Comparison of ENCODE assay signal across 15 cellular contexts in genomic region chr6:139721924-139722323, GRCh38.
DNase-seq lines count a peak whose midpoint lies in the region; ATAC-seq, FAIRE-seq and TF ChIP-seq lines count a peak whose summit lies in the region.
"Had no signal": no experiment of that assay in that cellular context is flagged by ENCODE, and none has a peak within 500 bp of the region (broad histone marks: within the 10 kb centered on the region; RNA-seq: fewer than 3 reads in every experiment).

No MANE protein-coding gene starts in this region.

- no peaks in the 10 kb centered on the region for H3K79me2 ChIP-seq in GM23338 (replicated peaks; ENCODE audit: insufficient read depth)
- H3K79me2 ChIP-seq in K562 (ENCODE audit: control insufficient read depth, insufficient read depth, low read length), result no peaks in the 10 kb centered on the region
- no peaks in the 10 kb centered on the region for H3K79me2 ChIP-seq in neural progenitor cell (ENCODE audit: low read depth)
- H3K79me2 ChIP-seq in smooth muscle cell (ENCODE audit: low read depth), result no peaks in the 10 kb centered on the region

- no peak for DNase-seq in GM23338 (ENCODE audit: low spot score)
- no peak for DNase-seq in K562 (ENCODE audit: extremely low read depth in 1 of 4, low spot score in 3 of 4)
- DNase-seq in neural progenitor cell (ENCODE audit: low spot score), result no peak
- no peak for DNase-seq in smooth muscle cell (lab: John Stamatoyannopoulos, UW; ENCODE audit: unreplicated experiment)
- no peak for DNase-seq in A172 (ENCODE audit: low spot score)
- no peak for DNase-seq in SIG-M5 (lab: John Stamatoyannopoulos, UW)
- DNase-seq: 8988T; ACHN; CD4-positive, CD25-positive, alpha-beta regulatory T cell; DMS 273 treated with DMSO at 0.1 percent for 48 hours; KBM-7 had no signal

- H3K36me3 Mint-ChIP-seq in GM23338 (ENCODE audit: low read depth), result peaks cover 2% of the 10 kb centered on the region; the same call in 1 of the 3 replicates
- peaks cover 2% of the 10 kb centered on the region for H3K36me3 Mint-ChIP-seq in neural progenitor cell
- H3K36me3 Mint-ChIP-seq: CD4-positive, CD25-positive, alpha-beta regulatory T cell had no signal

- in situ Hi-C loops in K562 (cut with MboI), result no loop called here

- H3K4me1 ChIP-seq in GM23338 (ENCODE audit: insufficient read depth), result peaks cover 11% of the 10 kb centered on the region
- no peaks in the 10 kb centered on the region for H3K4me1 ChIP-seq in K562 (replicated peaks in 1 of 2; ENCODE audit: control insufficient read depth in 2 of 2, insufficient read depth in 2 of 2, low read length in 2 of 2)
- H3K4me1 ChIP-seq in neural progenitor cell, result no peaks in the 10 kb centered on the region
- H3K4me1 ChIP-seq in smooth muscle cell (ENCODE audit: low read depth), result no peaks in the 10 kb centered on the region
- H3K4me1 ChIP-seq: BLaER1 treated with 17β-estradiol and CSF1 and Interleukin-3, amounts not matched to agents 10 nM and 100 nM had no signal

- no peak for TF ChIP-seq EP300 in K562 (IDR thresholded peaks at IDR 0.05; ENCODE audit: low read length)

- ATAC-seq in GM23338 (no peak), K562 (no peak), HG02885 (IDR thresholded peaks at IDR 0.05; ENCODE audit: poor library complexity, unreplicated experiment) (no peak)

- no peak for TF ChIP-seq RAD21 in K562 (CRISPR knock-in tag; conservative IDR thresholded peaks at IDR 0.05 in 1 of 2, IDR thresholded peaks at IDR 0.05 in 1 of 2)

- no peaks in the 10 kb centered on the region for H3K9me1 ChIP-seq in K562 (ENCODE audit: control insufficient read depth, insufficient read depth, low read length)

- H3K4me2 ChIP-seq in GM23338 (peak overlapping the region; percentile 30; the same call in 1 of the 2 replicates), K562 (ENCODE audit: insufficient read depth, low read length) (no peak overlapping the region), neural progenitor cell (no peak overlapping the region), smooth muscle cell (no peak overlapping the region)
- H3K4me2 ChIP-seq: BLaER1 treated with 17β-estradiol and CSF1 and Interleukin-3, amounts not matched to agents 10 nM and 100 nM had no signal

- CTCF ChIA-PET in K562 (lab: Yijun Ruan, JAX; ENCODE audit: low intra/inter-chr PET ratio), result no interaction called here

- H3K27ac ChIP-seq in GM23338 (ENCODE audit: low read depth) (no peak overlapping the region), K562 (ENCODE audit: extremely low read depth, low read depth, low read length) (no peak overlapping the region), neural progenitor cell (no peak overlapping the region), smooth muscle cell (ENCODE audit: low read depth) (no peak overlapping the region)
- H3K27ac ChIP-seq: BLaER1 treated with 17β-estradiol and CSF1 and Interleukin-3, amounts not matched to agents 10 nM and 100 nM had no signal

- no TSS peak for BruUV-seq in K562 (replicated peaks; lab: Mats Ljungman, UMichigan)

- no peaks in the 10 kb centered on the region for H3K9me2 ChIP-seq in GM23338 (ENCODE audit: insufficient read depth)

- peak overlapping the region; percentile 44 for H2AFZ ChIP-seq in GM23338
- peak overlapping the region; percentile 24; the same call in 1 of the 2 replicates for H2AFZ ChIP-seq in K562 (ENCODE audit: low read depth, low read length)
- H2AFZ ChIP-seq in neural progenitor cell (replicated peaks), result peak overlapping the region; percentile 44
- peak overlapping the region; percentile 22 for H2AFZ ChIP-seq in smooth muscle cell (ENCODE audit: low read depth)

- H4K20me1 ChIP-seq in GM23338 (replicated peaks; ENCODE audit: insufficient read depth) (no peaks in the 10 kb centered on the region), K562 (replicated peaks; ENCODE audit: control insufficient read depth, insufficient read depth, low read length) (no peaks in the 10 kb centered on the region), neural progenitor cell (ENCODE audit: low read depth) (no peaks in the 10 kb centered on the region), smooth muscle cell (ENCODE audit: low read depth) (no peaks in the 10 kb centered on the region)
- H4K20me1 ChIP-seq: BLaER1 treated with 17β-estradiol and CSF1 and Interleukin-3, amounts not matched to agents 10 nM and 100 nM had no signal

- FAIRE-seq in K562 (lab: Jason Lieb, UNC), result no peak
- FAIRE-seq: GM19239, H54 had no signal

- POLR2A ChIA-PET in K562 (lab: Yijun Ruan, JAX), result no interaction called here

- H3K9ac ChIP-seq in K562 (ENCODE audit: insufficient read depth in 1 of 2, low read depth in 2 of 2, low read length in 2 of 2), result no peak overlapping the region
- H3K9ac ChIP-seq in neural progenitor cell, result no peak overlapping the region
- H3K9ac ChIP-seq in smooth muscle cell (ENCODE audit: low read depth), result no peak overlapping the region
- H3K9ac ChIP-seq: BLaER1 treated with 17β-estradiol and CSF1 and Interleukin-3, amounts not matched to agents 10 nM and 100 nM had no signal

- H3F3A ChIP-seq in GM23338 (replicated peaks; ENCODE audit: low read depth), result no peaks in the 10 kb centered on the region
- H3F3A ChIP-seq in neural progenitor cell (ENCODE audit: low read depth), result no peaks in the 10 kb centered on the region
- H3F3A ChIP-seq in smooth muscle cell (ENCODE audit: low read depth), result no peaks in the 10 kb centered on the region

- H3K27ac Mint-ChIP-seq in GM23338, result peak overlapping the region; percentile 42; the same call in 1 of the 2 replicates
- no peak overlapping the region for H3K27ac Mint-ChIP-seq in neural progenitor cell
- H3K27ac Mint-ChIP-seq: CD4-positive, CD25-positive, alpha-beta regulatory T cell had no signal

- no peak for TF ChIP-seq POLR2A in K562 (conservative IDR thresholded peaks at IDR 0.05)

- peaks cover 4% of the 10 kb centered on the region for H3K27me3 Mint-ChIP-seq in GM23338 (ENCODE audit: insufficient read depth, low read depth, poor library complexity)
- peaks cover 3% of the 10 kb centered on the region for H3K27me3 Mint-ChIP-seq in neural progenitor cell (ENCODE audit: insufficient read depth, low read depth)

- no peak overlapping the region for H3K4me3 ChIP-seq in GM23338
- no peak overlapping the region for H3K4me3 ChIP-seq in K562
- H3K4me3 ChIP-seq in neural progenitor cell, result no peak overlapping the region
- H3K4me3 ChIP-seq in smooth muscle cell, result no peak overlapping the region
- H3K4me3 ChIP-seq: BLaER1 treated with 17β-estradiol and CSF1 and Interleukin-3, amounts not matched to agents 10 nM and 100 nM had no signal

- H3K9me3 Mint-ChIP-seq in GM23338, result peaks cover 8% of the 10 kb centered on the region
- H3K9me3 Mint-ChIP-seq in neural progenitor cell, result peaks cover 5% of the 10 kb centered on the region
- H3K9me3 Mint-ChIP-seq: CD4-positive, CD25-positive, alpha-beta regulatory T cell had no signal

- TF ChIP-seq CTCF in GM23338 (conservative IDR thresholded peaks at IDR 0.05; ENCODE audit: low read depth in 2 of 2) (no peak), K562 (IDR thresholded peaks at IDR 0.05 in 2 of 3, conservative IDR thresholded peaks at IDR 0.05 in 1 of 3; ENCODE audit: insufficient read depth in 2 of 3, low read depth in 1 of 3, low read length in 3 of 3) (no peak), neural progenitor cell (IDR thresholded peaks at IDR 0.05) (no peak), smooth muscle cell (IDR thresholded peaks at IDR 0.05; ENCODE audit: borderline replicate concordance, insufficient read depth, poor library complexity, severe bottlenecking) (no peak)

- intact Hi-C loops in K562 (cut with micrococcal nuclease), result loop anchor here (5.0 kb wide), 1 partner anchor 1720 kb away; no protein-coding TSS in a partner anchor

- H3K36me3 ChIP-seq in GM23338 (ENCODE audit: insufficient read depth) (no peaks in the 10 kb centered on the region), K562 (ENCODE audit: control insufficient read depth, insufficient read depth, low read length) (no peaks in the 10 kb centered on the region), neural progenitor cell (no peaks in the 10 kb centered on the region), smooth muscle cell (ENCODE audit: low read depth) (no peaks in the 10 kb centered on the region)
- H3K36me3 ChIP-seq: BLaER1 treated with 17β-estradiol and CSF1 and Interleukin-3, amounts not matched to agents 10 nM and 100 nM had no signal

- H3K4me3 Mint-ChIP-seq in GM23338, result no peak overlapping the region
- no peak overlapping the region for H3K4me3 Mint-ChIP-seq in neural progenitor cell
- H3K4me3 Mint-ChIP-seq: CD4-positive, CD25-positive, alpha-beta regulatory T cell had no signal

- WGBS in K562 (ENCODE audit: insufficient coverage, low coverage, missing lambda C conversion rate), result 81% methylated on average over 2 of the region's 2 CpGs
- 82% methylated on average over 2 of the region's 2 CpGs for WGBS in smooth muscle cell (ENCODE audit: low lambda C conversion rate)

- H3K4me1 Mint-ChIP-seq in GM23338 (peaks cover 10% of the 10 kb centered on the region), neural progenitor cell (peaks cover 2% of the 10 kb centered on the region)
- H3K4me1 Mint-ChIP-seq: CD4-positive, CD25-positive, alpha-beta regulatory T cell had no signal

- H3K9me3 ChIP-seq in K562 (replicated peaks; ENCODE audit: control insufficient read depth, insufficient read depth, low read depth, low read length), result no peaks in the 10 kb centered on the region; the same call in 1 of the 2 replicates
- no peaks in the 10 kb centered on the region for H3K9me3 ChIP-seq in neural progenitor cell (ENCODE audit: low read depth)
- H3K9me3 ChIP-seq in smooth muscle cell (replicated peaks; ENCODE audit: low read depth), result no peaks in the 10 kb centered on the region

- H3K27me3 ChIP-seq in GM23338 (ENCODE audit: insufficient read depth), result no peaks in the 10 kb centered on the region
- no peaks in the 10 kb centered on the region for H3K27me3 ChIP-seq in K562 (ENCODE audit: control insufficient read depth in 2 of 2, insufficient read depth in 2 of 2, low read length in 2 of 2)
- H3K27me3 ChIP-seq in neural progenitor cell, result no peaks in the 10 kb centered on the region
- no peaks in the 10 kb centered on the region for H3K27me3 ChIP-seq in smooth muscle cell (ENCODE audit: low read depth)
- H3K27me3 ChIP-seq: BLaER1 treated with 17β-estradiol and CSF1 and Interleukin-3, amounts not matched to agents 10 nM and 100 nM had no signal

TF ChIP-seq in GM23338, 12 proteins besides CTCF, POLR2A, EP300 and RAD21:
- no peak for TF ChIP-seq STAT1 (IDR thresholded peaks at IDR 0.05; ENCODE audit: unreplicated experiment)
- TF ChIP-seq EZH2 (IDR thresholded peaks at IDR 0.05; ENCODE audit: low read depth, unreplicated experiment), result no peak

TF ChIP-seq in K562, 482 proteins besides CTCF, POLR2A, EP300 and RAD21 (continues in another document):
- TF ChIP-seq KLF1 (tag; IDR thresholded peaks at IDR 0.05), result no peak
- TF ChIP-seq CXXC5 (CRISPR knock-in tag; IDR thresholded peaks at IDR 0.05), result no peak
- TF ChIP-seq TAF9B (IDR thresholded peaks at IDR 0.05; ENCODE audit: partially characterized antibody), result no peak
